ENCODE assay signal across 20 cellular contexts in the genomic region with DNA sequence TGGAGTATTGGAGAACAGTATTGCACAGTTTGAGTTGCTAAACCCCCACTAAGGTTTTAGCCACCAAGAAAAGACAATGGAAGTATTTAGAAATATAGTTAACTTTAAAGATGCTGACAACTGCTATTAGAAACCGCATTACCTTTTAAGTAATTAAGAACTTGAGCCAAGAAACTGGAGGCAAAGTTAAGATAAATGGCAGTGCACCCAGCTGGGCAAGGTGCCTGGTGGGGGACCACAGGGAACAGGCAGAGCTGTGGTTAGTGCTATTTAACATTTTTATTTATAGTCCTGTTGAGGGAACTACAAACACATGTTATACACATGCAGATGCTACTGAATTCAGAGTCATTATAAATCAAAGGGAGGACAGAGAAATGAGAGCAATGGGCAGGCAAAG.
DNase-seq lines count a peak whose midpoint lies in the region; ATAC-seq, FAIRE-seq and TF ChIP-seq lines count a peak whose summit lies in the region.
"Had no signal": no experiment of that assay in that cellular context is flagged by ENCODE, and none has a peak within 500 bp of the region (broad histone marks: within the 10 kb centered on the region; RNA-seq: fewer than 3 reads in every experiment).

No MANE protein-coding gene starts in this region.

- H3K4me1 ChIP-seq in GM23338 (ENCODE audit: insufficient read depth) (no peaks in the 10 kb centered on the region), astrocyte (ENCODE audit: insufficient read depth, low read length) (no peaks in the 10 kb centered on the region)
- H3K4me1 ChIP-seq: A549, HAP-1 had no signal

- TF ChIP-seq CTCF in GM23338 (conservative IDR thresholded peaks at IDR 0.05; ENCODE audit: low read depth in 2 of 2) (no peak), astrocyte (IDR thresholded peaks at IDR 0.05; ENCODE audit: insufficient read depth, low read depth, low read length) (no peak)

- H3K4me3 Mint-ChIP-seq in GM23338 (no peak overlapping the region), astrocyte (ENCODE audit: unreplicated experiment) (no peak overlapping the region)
- no peak overlapping the region for H3K4me3 Mint-ChIP-seq in activated naive CD4-positive, alpha-beta T cell treated with anti-CD3 and anti-CD28 coated beads for 36 hours
- H3K4me3 Mint-ChIP-seq in activated CD4-positive, alpha-beta memory T cell treated with anti-CD3 and anti-CD28 coated beads, Interleukin-2, amount 10 ng/mL, durations not matched to agents 7 days and 5 days: no peak overlapping the region
- H3K4me3 Mint-ChIP-seq: CD8-positive, alpha-beta T cell had no signal

- H2AFZ ChIP-seq in GM23338: peak overlapping the region; percentile 28; the same call in 1 of the 2 replicates
- no peak overlapping the region for H2AFZ ChIP-seq in astrocyte (ENCODE audit: low read depth, low read length)

- H3F3A ChIP-seq in GM23338 (replicated peaks; ENCODE audit: low read depth): no peaks in the 10 kb centered on the region

- H3K4me3 ChIP-seq in GM23338 (no peak overlapping the region), astrocyte (ENCODE audit: insufficient read depth, low read depth, low read length) (no peak overlapping the region)
- H3K4me3 ChIP-seq: A549, HAP-1 had no signal

- H3K27ac Mint-ChIP-seq in GM23338 (no peak overlapping the region), astrocyte (ENCODE audit: unreplicated experiment) (no peak overlapping the region)
- no peak overlapping the region for H3K27ac Mint-ChIP-seq in activated naive CD4-positive, alpha-beta T cell treated with anti-CD3 and anti-CD28 coated beads for 36 hours
- no peak overlapping the region for H3K27ac Mint-ChIP-seq in activated CD4-positive, alpha-beta memory T cell treated with anti-CD3 and anti-CD28 coated beads, Interleukin-2, amount 10 ng/mL, durations not matched to agents 7 days and 5 days
- H3K27ac Mint-ChIP-seq: CD8-positive, alpha-beta T cell had no signal

- no peaks in the 10 kb centered on the region for H3K36me3 ChIP-seq in GM23338 (ENCODE audit: insufficient read depth)
- H3K36me3 ChIP-seq in astrocyte (ENCODE audit: insufficient read depth, low read length): no peaks in the 10 kb centered on the region
- H3K36me3 ChIP-seq: BE2C, HAP-1 had no signal

- POLR2A ChIA-PET in activated CD4-positive, alpha-beta memory T cell treated with anti-CD3 and anti-CD28 coated beads, Interleukin-2, amount 10 ng/mL, durations not matched to agents 7 days and 5 days (lab: Charles Lee): no interaction called here

- H3K27ac ChIP-seq in GM23338 (ENCODE audit: low read depth) (no peak overlapping the region), astrocyte (ENCODE audit: low read depth, low read length) (no peak overlapping the region)
- H3K27ac ChIP-seq: A549, C4-2B had no signal

- CTCF ChIA-PET in activated naive CD4-positive, alpha-beta T cell treated with anti-CD3 and anti-CD28 coated beads for 36 hours (lab: Charles Lee): no interaction called here
- CTCF ChIA-PET in activated CD4-positive, alpha-beta memory T cell treated with anti-CD3 and anti-CD28 coated beads, Interleukin-2, amount 10 ng/mL, durations not matched to agents 7 days and 5 days (lab: Charles Lee): no interaction called here

- DNase-seq in GM23338 (ENCODE audit: low spot score): no peak
- peak; percentile 58 for DNase-seq in H4 (ENCODE audit: low spot score)
- peak; percentile 5 for DNase-seq in MV-4-11 (lab: John Stamatoyannopoulos, UW)
- DNase-seq in astrocyte (ENCODE audit: low read depth): peak; percentile 1
- DNase-seq in mesenteric fat pad (ENCODE audit: low spot score): no peak
- no peak for DNase-seq in activated naive CD4-positive, alpha-beta T cell treated with anti-CD3 and anti-CD28 coated beads for 36 hours
- DNase-seq in activated CD4-positive, alpha-beta memory T cell treated with anti-CD3 and anti-CD28 coated beads, Interleukin-2, amount 10 ng/mL, durations not matched to agents 7 days and 5 days: no peak
- DNase-seq: BE2C; CD8-positive, alpha-beta T cell; COR-L47; DMS153; DMS79 treated with DMSO at 0.1 percent for 48 hours; EL; GOT3 had no signal

- no peaks in the 10 kb centered on the region for H3K9me3 ChIP-seq in astrocyte (ENCODE audit: insufficient read depth, low read depth, low read length)
- H3K9me3 ChIP-seq: A549, BE2C, HAP-1 had no signal

- H3K4me2 ChIP-seq in GM23338: no peak overlapping the region
- H3K4me2 ChIP-seq in astrocyte (ENCODE audit: low read length): no peak overlapping the region
- H3K4me2 ChIP-seq: A549 had no signal

- no peak for FAIRE-seq in astrocyte (lab: Jason Lieb, UNC)
- FAIRE-seq: A549, D721Med, G401.6, GM12891 had no signal

- H3K36me3 Mint-ChIP-seq in GM23338 (ENCODE audit: low read depth): no peaks in the 10 kb centered on the region
- H3K36me3 Mint-ChIP-seq in astrocyte (ENCODE audit: low read depth, unreplicated experiment): no peaks in the 10 kb centered on the region
- H3K36me3 Mint-ChIP-seq in activated naive CD4-positive, alpha-beta T cell treated with anti-CD3 and anti-CD28 coated beads for 36 hours (ENCODE audit: low read depth): no peaks in the 10 kb centered on the region
- no peaks in the 10 kb centered on the region for H3K36me3 Mint-ChIP-seq in activated CD4-positive, alpha-beta memory T cell treated with anti-CD3 and anti-CD28 coated beads, Interleukin-2, amount 10 ng/mL, durations not matched to agents 7 days and 5 days (ENCODE audit: low read depth)
- H3K36me3 Mint-ChIP-seq: CD8-positive, alpha-beta T cell had no signal

- H3K9me2 ChIP-seq in GM23338 (ENCODE audit: insufficient read depth): 0 out of 2 replicates have a peak, but pooled peaks cover 4% of the 10 kb centered on the region

- ATAC-seq in GM23338: no peak
- ATAC-seq: A549; CD8-positive, alpha-beta T cell had no signal

- H4K20me1 ChIP-seq in GM23338 (replicated peaks; ENCODE audit: insufficient read depth) (no peaks in the 10 kb centered on the region), astrocyte (ENCODE audit: insufficient read depth, low read length) (no peaks in the 10 kb centered on the region)

- H3K4me1 Mint-ChIP-seq in GM23338 (peaks cover 9% of the 10 kb centered on the region; the same call in 2 of the 3 replicates), astrocyte (ENCODE audit: low read depth, unreplicated experiment) (no peaks in the 10 kb centered on the region)
- no peaks in the 10 kb centered on the region for H3K4me1 Mint-ChIP-seq in activated naive CD4-positive, alpha-beta T cell treated with anti-CD3 and anti-CD28 coated beads for 36 hours (ENCODE audit: low read depth)
- H3K4me1 Mint-ChIP-seq in activated CD4-positive, alpha-beta memory T cell treated with anti-CD3 and anti-CD28 coated beads, Interleukin-2, amount 10 ng/mL, durations not matched to agents 7 days and 5 days: no peaks in the 10 kb centered on the region

- H3K27me3 Mint-ChIP-seq in GM23338 (ENCODE audit: insufficient read depth, low read depth, poor library complexity) (no peaks in the 10 kb centered on the region), astrocyte (ENCODE audit: low read depth, unreplicated experiment) (no peaks in the 10 kb centered on the region)
- no peaks in the 10 kb centered on the region for H3K27me3 Mint-ChIP-seq in activated naive CD4-positive, alpha-beta T cell treated with anti-CD3 and anti-CD28 coated beads for 36 hours (ENCODE audit: low read depth)
- no peaks in the 10 kb centered on the region for H3K27me3 Mint-ChIP-seq in activated CD4-positive, alpha-beta memory T cell treated with anti-CD3 and anti-CD28 coated beads, Interleukin-2, amount 10 ng/mL, durations not matched to agents 7 days and 5 days

- H3K9me3 Mint-ChIP-seq in GM23338 (no peaks in the 10 kb centered on the region), astrocyte (ENCODE audit: unreplicated experiment) (no peaks in the 10 kb centered on the region)
- H3K9me3 Mint-ChIP-seq in activated naive CD4-positive, alpha-beta T cell treated with anti-CD3 and anti-CD28 coated beads for 36 hours: peaks cover 2% of the 10 kb centered on the region
- peaks cover 6% of the 10 kb centered on the region for H3K9me3 Mint-ChIP-seq in activated CD4-positive, alpha-beta memory T cell treated with anti-CD3 and anti-CD28 coated beads, Interleukin-2, amount 10 ng/mL, durations not matched to agents 7 days and 5 days

- H3K79me2 ChIP-seq in GM23338 (replicated peaks; ENCODE audit: insufficient read depth): no peaks in the 10 kb centered on the region
- H3K79me2 ChIP-seq in astrocyte (ENCODE audit: insufficient read depth, low read length): no peaks in the 10 kb centered on the region

- intact Hi-C loops in activated naive CD4-positive, alpha-beta T cell treated with anti-CD3 and anti-CD28 coated beads for 36 hours (cut with micrococcal nuclease): no loop called here

- no peaks in the 10 kb centered on the region for H3K27me3 ChIP-seq in GM23338 (ENCODE audit: insufficient read depth)
- H3K27me3 ChIP-seq in astrocyte (ENCODE audit: insufficient read depth, low read length): no peaks in the 10 kb centered on the region
- H3K27me3 ChIP-seq: BE2C had no signal

- no peak overlapping the region for H3K9ac ChIP-seq in astrocyte (ENCODE audit: low read length)

Comparison
In these comparisons a context has a peak if more than half of its experiments do, and no peak if none do; other contexts are left out.
1. DNase-seq: peak in H4 (single experiment), MV-4-11 (single experiment) and astrocyte (single experiment); none in GM23338 (single experiment), mesenteric fat pad (single experiment), activated naive CD4-positive, alpha-beta T cell treated with anti-CD3 and anti-CD28 coated beads for 36 hours (single experiment) and activated CD4-positive, alpha-beta memory T cell treated with anti-CD3 and anti-CD28 coated beads, Interleukin-2, amount 10 ng/mL, durations not matched to agents 7 days and 5 days (single experiment).